1 cellular context compared by ENCODE assay signal in genomic region chr6:9140181-9140580, GRCh38.
A peak's percentile ranks its signal among the peaks of the same experiment; 100 is the strongest.
TF ChIP-seq lines count a peak whose summit lies in the region.

No MANE protein-coding gene starts in this region.

TF ChIP-seq in liver, 16 proteins besides CTCF, POLR2A, EP300 and RAD21 (continued from another document):
- TF ChIP-seq REST (IDR thresholded peaks at IDR 0.05) (peak; percentile 17), HNF4A (conservative IDR thresholded peaks at IDR 0.05) (peak in 1 of 2 donors; percentile 18), NR2F2 (IDR thresholded peaks at IDR 0.05) (no peak), TAF1 (conservative IDR thresholded peaks at IDR 0.05) (no peak), RXRA (IDR thresholded peaks at IDR 0.05) (peak in 1 of 2 donors; percentile 38), JUND (IDR thresholded peaks at IDR 0.05) (no peak), SP1 (IDR thresholded peaks at IDR 0.05) (no peak), MAX (IDR thresholded peaks at IDR 0.05) (peak; percentile 28), YY1 (IDR thresholded peaks at IDR 0.05) (peak; percentile 34), EGR1 (IDR thresholded peaks at IDR 0.05; ENCODE audit: low read depth in 2 of 2) (no peak), FOXA2 (IDR thresholded peaks at IDR 0.05) (peak; percentile 21)
